31 cellular contexts compared by ENCODE assay signal in genomic region chr2:62407401-62407800, GRCh38.
"Had no signal": no experiment of that assay in that cellular context is flagged by ENCODE, and none has a peak within 500 bp of the region (broad histone marks: within the 10 kb centered on the region; RNA-seq: fewer than 3 reads in every experiment).

No MANE protein-coding gene starts in this region.

- H3K27me3 ChIP-seq: SJCRH30 had no signal

- FAIRE-seq: bronchial epithelial cell, TTC549 had no signal

- H3K4me3 ChIP-seq: SJCRH30, SK-N-MC had no signal

- H3K36me3 Mint-ChIP-seq: activated naive CD4-positive, alpha-beta T cell treated with anti-CD3 and anti-CD28 coated beads, Interleukin-2, amount 10 ng/mL, durations not matched to agents 7 days and 5 days; activated naive CD8-positive, alpha-beta T cell; brain; WTC11 had no signal

- H3K27me3 Mint-ChIP-seq: activated CD4-positive, alpha-beta T cell treated with anti-CD3 and anti-CD28 coated beads for 36 hours; activated CD4-positive, alpha-beta T cell treated with anti-CD3 and anti-CD28 coated beads, Interleukin-2, amount 10 ng/mL, durations not matched to agents 7 days and 5 days; activated naive CD8-positive, alpha-beta T cell; activated naive CD8-positive, alpha-beta T cell treated with anti-CD3 and anti-CD28 coated beads, Interleukin-2, amount 50 U/mL, for 24 hours; activated T-cell treated with anti-CD3 and anti-CD28 coated beads, Interleukin-2, amount 50 U/mL, for 24 hours; brain had no signal

- H3K27ac ChIP-seq: SJCRH30, SK-N-MC had no signal

- DNase-seq: activated CD4-positive, alpha-beta T cell treated with anti-CD3 and anti-CD28 coated beads for 36 hours; activated CD4-positive, alpha-beta T cell treated with anti-CD3 and anti-CD28 coated beads, Interleukin-2, amount 10 ng/mL, durations not matched to agents 7 days and 5 days; activated CD4-positive, alpha-beta T cell treated with anti-CD3 and anti-CD28 coated beads, Interleukin-2, amount 50 U/mL, for 48 hours; activated CD8-positive, alpha-beta T cell treated with anti-CD3 and anti-CD28 coated beads, Interleukin-2, amount 10 ng/mL, durations not matched to agents 7 days and 5 days; activated gamma-delta T cell treated with Interleukin-2 at 50 U/mL for 16 hours; activated naive CD4-positive, alpha-beta T cell treated with anti-CD3 and anti-CD28 coated beads, Interleukin-2, amount 10 ng/mL, durations not matched to agents 7 days and 5 days; activated naive CD8-positive, alpha-beta T cell treated with anti-CD3 and anti-CD28 coated beads, Interleukin-2, amount 50 U/mL, for 24 hours; activated T-cell treated with anti-CD3 and anti-CD28 coated beads, Interleukin-2, amount 50 U/mL, for 24 hours; anterior cingulate cortex; Karpas-422; KBM-7; NCI-H1105; NCI-H1417 treated with DMSO at 0.1 percent for 48 hours; NCI-H187 treated with DMSO at 0.1 percent for 48 hours; NCI-H2081; NCI-H2171 treated with DMSO at 0.1 percent for 48 hours; NCI-H2227 treated with DMSO at 0.1 percent for 48 hours; NCI-H446 treated with DMSO at 0.1 percent for 48 hours; NCI-H69; SHP77 had no signal

- H3K4me3 Mint-ChIP-seq: activated CD4-positive, alpha-beta T cell treated with anti-CD3 and anti-CD28 coated beads for 36 hours; activated CD4-positive, alpha-beta T cell treated with anti-CD3 and anti-CD28 coated beads, Interleukin-2, amount 10 ng/mL, durations not matched to agents 7 days and 5 days; activated CD8-positive, alpha-beta T cell treated with anti-CD3 and anti-CD28 coated beads, Interleukin-2, amount 10 ng/mL, durations not matched to agents 7 days and 5 days; activated naive CD4-positive, alpha-beta T cell treated with anti-CD3 and anti-CD28 coated beads, Interleukin-2, amount 10 ng/mL, durations not matched to agents 7 days and 5 days; activated naive CD8-positive, alpha-beta T cell; activated naive CD8-positive, alpha-beta T cell treated with anti-CD3 and anti-CD28 coated beads, Interleukin-2, amount 50 U/mL, for 24 hours; activated T-cell treated with anti-CD3 and anti-CD28 coated beads, Interleukin-2, amount 50 U/mL, for 24 hours; brain; T-helper 1 cell treated with Interleukin-12 subunit alpha and Interleukin-12 subunit beta and Interleukin-4 antibody, amounts not matched to agents 30 μg/mL and 1 μg/mL, for 36 hours; T-helper 2 cell treated with Interferon-gamma antibody and Interleukin-4, amounts not matched to agents 5 μg/mL and 100 μg/mL, for 36 hours; WTC11 had no signal

- ATAC-seq: activated CD4-positive, alpha-beta T cell treated with anti-CD3 and anti-CD28 coated beads for 36 hours; activated CD4-positive, CD25-positive, alpha-beta regulatory T cell treated with anti-CD3 and anti-CD28 coated beads, Interleukin-2, amount 50 U/mL, for 24 hours; activated CD8-positive, alpha-beta T cell treated with anti-CD3 and anti-CD28 coated beads, Interleukin-2, amount 10 ng/mL, durations not matched to agents 7 days and 5 days; activated naive CD8-positive, alpha-beta T cell treated with anti-CD3 and anti-CD28 coated beads, Interleukin-2, amount 50 U/mL, for 24 hours; Panc1; WTC11 had no signal

- H3K9me3 Mint-ChIP-seq: activated CD4-positive, alpha-beta T cell treated with anti-CD3 and anti-CD28 coated beads, Interleukin-2, amount 10 ng/mL, durations not matched to agents 7 days and 5 days; activated naive CD4-positive, alpha-beta T cell treated with anti-CD3 and anti-CD28 coated beads, Interleukin-2, amount 10 ng/mL, durations not matched to agents 7 days and 5 days; activated naive CD8-positive, alpha-beta T cell treated with anti-CD3 and anti-CD28 coated beads, Interleukin-2, amount 50 U/mL, for 24 hours; activated T-cell treated with anti-CD3 and anti-CD28 coated beads, Interleukin-2, amount 50 U/mL, for 24 hours; T-helper 1 cell treated with Interleukin-12 subunit alpha and Interleukin-12 subunit beta and Interleukin-4 antibody, amounts not matched to agents 30 μg/mL and 1 μg/mL, for 36 hours; T-helper 2 cell treated with Interferon-gamma antibody and Interleukin-4, amounts not matched to agents 5 μg/mL and 100 μg/mL, for 36 hours; WTC11 had no signal

- H3K27ac Mint-ChIP-seq: activated CD4-positive, alpha-beta T cell treated with anti-CD3 and anti-CD28 coated beads for 36 hours; activated CD4-positive, alpha-beta T cell treated with anti-CD3 and anti-CD28 coated beads, Interleukin-2, amount 10 ng/mL, durations not matched to agents 7 days and 5 days; activated CD8-positive, alpha-beta T cell treated with anti-CD3 and anti-CD28 coated beads, Interleukin-2, amount 10 ng/mL, durations not matched to agents 7 days and 5 days; activated naive CD4-positive, alpha-beta T cell treated with anti-CD3 and anti-CD28 coated beads, Interleukin-2, amount 10 ng/mL, durations not matched to agents 7 days and 5 days; activated naive CD8-positive, alpha-beta T cell; activated naive CD8-positive, alpha-beta T cell treated with anti-CD3 and anti-CD28 coated beads, Interleukin-2, amount 50 U/mL, for 24 hours; activated T-cell treated with anti-CD3 and anti-CD28 coated beads, Interleukin-2, amount 50 U/mL, for 24 hours; T-helper 1 cell treated with Interleukin-12 subunit alpha and Interleukin-12 subunit beta and Interleukin-4 antibody, amounts not matched to agents 30 μg/mL and 1 μg/mL, for 36 hours; T-helper 2 cell treated with Interferon-gamma antibody and Interleukin-4, amounts not matched to agents 5 μg/mL and 100 μg/mL, for 36 hours; WTC11 had no signal

- H3K36me3 ChIP-seq: SJCRH30 had no signal

- H3K9me3 ChIP-seq: SJCRH30 had no signal
